ENCODE assay signal across 35 cellular contexts in genomic region chr13:74945637-74946036, GRCh38.
"Had no signal": no experiment of that assay in that cellular context is flagged by ENCODE, and none has a peak within 500 bp of the region (broad histone marks: within the 10 kb centered on the region; RNA-seq: fewer than 3 reads in every experiment).

No MANE protein-coding gene starts in this region.

- H3K4me3 ChIP-seq: MG63 had no signal

- DNase-seq: Karpas-422, Kasumi-1, MG63, MM.1S, MV-4-11, NCI-H1048, NCI-H1092, NCI-H1092 treated with DMSO at 0.1 percent for 48 hours, NCI-H1105, NCI-H1105 treated with DMSO at 0.1 percent for 48 hours, NCI-H1417, NCI-H1417 treated with DMSO at 0.1 percent for 48 hours, NCI-H1436, NCI-H1436 treated with DMSO at 0.1 percent for 48 hours, NCI-H146, NCI-H1694, NCI-H1694 treated with DMSO at 0.1 percent for 48 hours, NCI-H187, NCI-H187 treated with DMSO at 0.1 percent for 48 hours, NCI-H1930, NCI-H2029, NCI-H2029 treated with DMSO at 0.1 percent for 48 hours, NCI-H2081, NCI-H2081 treated with DMSO at 0.1 percent for 48 hours, NCI-H2107, NCI-H2171, NCI-H2171 treated with DMSO at 0.1 percent for 48 hours, NCI-H2227 treated with DMSO at 0.1 percent for 48 hours, NCI-H226, NCI-H345, NCI-H446, NCI-H446 treated with DMSO at 0.1 percent for 48 hours, NCI-H510A, NCI-H510A treated with DMSO at 0.1 percent for 48 hours, NCI-H524 had no signal

- H3K36me3 ChIP-seq: MG63 had no signal

- H3K27me3 ChIP-seq: MG63 had no signal
